ENCODE assay signal across 25 cellular contexts in the genomic region with DNA sequence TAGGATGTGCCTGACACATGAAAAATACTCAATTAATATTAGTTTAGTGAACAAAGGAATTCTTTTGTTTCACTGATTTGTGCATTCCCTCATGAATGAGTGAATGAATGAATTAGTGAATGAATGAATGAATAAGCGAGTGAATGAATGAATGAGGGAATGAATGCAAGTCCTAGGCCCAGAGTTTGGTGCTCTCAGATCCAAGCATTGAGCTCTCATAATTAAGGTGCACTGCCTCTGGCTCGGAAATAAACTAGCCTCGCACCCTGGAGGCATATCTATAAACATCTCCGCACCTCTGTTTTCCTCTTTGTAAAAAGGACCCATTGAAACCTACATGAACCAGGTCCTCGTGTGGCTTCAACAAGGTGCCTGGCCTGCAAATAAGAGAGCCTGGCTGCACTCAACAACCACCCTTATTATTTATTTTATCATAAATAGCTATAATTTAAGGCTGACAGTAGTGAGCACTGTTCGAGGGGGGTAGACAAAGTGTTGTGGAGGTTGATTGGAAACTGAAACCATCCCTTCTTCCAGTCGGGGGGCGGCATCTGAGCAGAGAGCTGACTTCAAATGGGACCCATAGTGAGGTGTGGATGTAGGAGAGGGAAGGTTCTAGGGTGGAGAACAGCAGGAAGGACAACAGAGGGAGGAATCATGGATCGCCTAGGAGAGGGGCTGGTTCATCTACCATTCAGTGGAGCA.
"Had no signal": no experiment of that assay in that cellular context is flagged by ENCODE, and none has a peak within 500 bp of the region (broad histone marks: within the 10 kb centered on the region; RNA-seq: fewer than 3 reads in every experiment).

No MANE protein-coding gene starts in this region.

- H3K9ac ChIP-seq: parathyroid adenoma had no signal

- H3K4me3 Mint-ChIP-seq: natural killer cell treated with Interleukin-12 subunit alpha and Interleukin-12 subunit beta and Interleukin-15 and Interleukin-18, amount 100 ng/mL, for 72 hours had no signal

- H3K27me3 ChIP-seq: esophagus squamous epithelium, gastroesophageal sphincter, right lobe of liver, spleen had no signal

- H3K27ac Mint-ChIP-seq: natural killer cell treated with Interleukin-12 subunit alpha and Interleukin-12 subunit beta and Interleukin-15 and Interleukin-18, amount 100 ng/mL, for 72 hours had no signal

- H2AFZ ChIP-seq: parathyroid adenoma had no signal

- H3K27ac ChIP-seq: dorsolateral prefrontal cortex, epithelial cell of prostate, left ventricle myocardium inferior, parathyroid adenoma, psoas muscle, right lobe of liver, spleen, stomach, thoracic aorta had no signal

- H3K36me3 Mint-ChIP-seq: natural killer cell treated with Interleukin-12 subunit alpha and Interleukin-12 subunit beta and Interleukin-15 and Interleukin-18, amount 100 ng/mL, for 72 hours had no signal

- ATAC-seq: gastroesophageal sphincter; natural killer cell treated with Interleukin-12 subunit alpha and Interleukin-12 subunit beta and Interleukin-15 and Interleukin-18, amount 100 ng/mL, for 72 hours; psoas muscle; right lobe of liver had no signal

- H3K4me1 ChIP-seq: gastroesophageal sphincter, left ventricle myocardium inferior, parathyroid adenoma, psoas muscle, right lobe of liver, spleen, stomach had no signal

- H3K4me3 ChIP-seq: dorsolateral prefrontal cortex, esophagus squamous epithelium, gastroesophageal sphincter, left ventricle myocardium inferior, lung, psoas muscle, right lobe of liver, spleen, stomach, thoracic aorta had no signal

- H3K36me3 ChIP-seq: esophagus squamous epithelium, gastroesophageal sphincter, left ventricle myocardium inferior, right lobe of liver, spleen, stomach, thoracic aorta had no signal

- H3K9me3 ChIP-seq: esophagus squamous epithelium, gastroesophageal sphincter, left ventricle myocardium inferior, psoas muscle, right lobe of liver, spleen, stomach, thoracic aorta had no signal

- H3K79me2 ChIP-seq: parathyroid adenoma had no signal

- H3K9me3 Mint-ChIP-seq: natural killer cell treated with Interleukin-12 subunit alpha and Interleukin-12 subunit beta and Interleukin-15 and Interleukin-18, amount 100 ng/mL, for 72 hours had no signal

- DNase-seq: cortex of kidney; dorsolateral prefrontal cortex; effector memory CD4-positive, alpha-beta T cell; esophagus squamous epithelium; foreskin fibroblast; glutamatergic neuron; left ventricle myocardium inferior; mesenchymal stem cell; midbrain; occipital lobe; psoas muscle; retina; right lobe of liver; stimulated activated CD4-positive, alpha-beta T cell treated with anti-CD3 and anti-CD28 coated beads, Interleukin-4, amount 100 ng/mL, for 4 hours; stimulated activated naive CD4-positive, alpha-beta T cell; stomach; substantia nigra; trophoblast cell had no signal
